Comparison of ENCODE assay signal across 12 cellular contexts in genomic region chr2:109254174-109254904, GRCh38.
DNase-seq lines count a peak whose midpoint lies in the region; ATAC-seq, FAIRE-seq and TF ChIP-seq lines count a peak whose summit lies in the region.
"Had no signal": no experiment of that assay in that cellular context is flagged by ENCODE, and none has a peak within 500 bp of the region (broad histone marks: within the 10 kb centered on the region; RNA-seq: fewer than 3 reads in every experiment).

No MANE protein-coding gene starts in this region.

- no peaks in the 10 kb centered on the region; the same call in 1 of the 2 replicates for H3K79me2 ChIP-seq in GM12878 (ENCODE audit: control insufficient read depth, insufficient read depth, low read length)

- no peaks in the 10 kb centered on the region for H3K27me3 Mint-ChIP-seq in activated CD8-positive, alpha-beta T cell treated with anti-CD3 and anti-CD28 coated beads for 36 hours

- peak overlapping the region; percentile 18; the same call in 1 of the 2 replicates for H3K9ac ChIP-seq in GM12878 (ENCODE audit: control insufficient read depth, insufficient read depth, low read length)

- H3K36me3 ChIP-seq in GM06990 (ENCODE audit: control insufficient read depth, insufficient read depth, low read length) (no peaks in the 10 kb centered on the region), GM12878 (ENCODE audit: control insufficient read depth in 2 of 2, insufficient read depth in 2 of 2, low read length in 1 of 2) (no peaks in the 10 kb centered on the region)

- H3K4me1 Mint-ChIP-seq in activated CD8-positive, alpha-beta T cell treated with anti-CD3 and anti-CD28 coated beads for 36 hours (ENCODE audit: low read depth) = peaks cover 13% of the 10 kb centered on the region

- TF ChIP-seq EP300 in GM12878 (IDR thresholded peaks at IDR 0.05; ENCODE audit: borderline replicate concordance in 1 of 2, control insufficient read depth in 1 of 2, low read depth in 2 of 2, low read length in 2 of 2) = peak; percentile 23 to 27; a peak in 1 of 4 replicates

- no peaks in the 10 kb centered on the region for H3K9me3 ChIP-seq in GM12878 (replicated peaks; ENCODE audit: control insufficient read depth, insufficient read depth, low read length)

- peak overlapping the region; percentile 62 for H3K27ac ChIP-seq in GM12878 (ENCODE audit: control insufficient read depth, insufficient read depth)

- TF ChIP-seq POLR2A in GM12878 (IDR thresholded peaks at IDR 0.05; ENCODE audit: low read depth, low read length) = no peak

- RAD21 ChIA-PET in GM12878 (lab: Charles Lee; ENCODE audit: unreplicated experiment) = interaction anchor here (0.8 to 3.3 kb wide), 7 partner anchors 16 to 207 kb away, joined by 3 to 26 read pairs (median 3); no protein-coding TSS in a partner anchor

- in situ Hi-C loops in GM12878 (cut with MboI) = no loop called here

- intact Hi-C loops in GM12878 (cut with micrococcal nuclease; ENCODE audit: unreplicated experiment) = loop anchor here (1.0 to 5.0 kb wide), 2 partner anchors 36 to 258 kb away; no protein-coding TSS in a partner anchor
- intact Hi-C loops in activated CD8-positive, alpha-beta T cell treated with anti-CD3 and anti-CD28 coated beads for 36 hours (cut with micrococcal nuclease) = no loop called here

- no peaks in the 10 kb centered on the region for H3K36me3 Mint-ChIP-seq in activated CD8-positive, alpha-beta T cell treated with anti-CD3 and anti-CD28 coated beads for 36 hours (ENCODE audit: low read depth)

- DNase-seq in GM06990 (ENCODE audit: extremely low read depth, insufficient read length) = peak; percentile 34
- DNase-seq in GM12878 (ENCODE audit: low read depth, low spot score) = peak; percentile 94
- DNase-seq in activated CD8-positive, alpha-beta memory T cell treated with anti-CD3 and anti-CD28 coated beads, Interleukin-2, amount 50 U/mL, for 48 hours = no peak
- no peak for DNase-seq in NCI-H146 treated with DMSO at 0.1 percent for 48 hours (lab: John Stamatoyannopoulos, UW; ENCODE audit: unreplicated experiment)
- no peak for DNase-seq in hippocampal formation (lab: John Stamatoyannopoulos, UW)
- DNase-seq in activated CD8-positive, alpha-beta T cell treated with anti-CD3 and anti-CD28 coated beads for 36 hours = no peak
- DNase-seq: C1 segment of cervical spinal cord; NCI-H1436 treated with DMSO at 0.1 percent for 48 hours; stimulated activated CD4-positive, alpha-beta T cell treated with anti-CD3 and anti-CD28 coated beads, Interleukin-15, amount 100 ng/mL, for 24 hours had no signal

- H3K27me3 ChIP-seq in GM06990 (replicated peaks; ENCODE audit: control insufficient read depth, insufficient read depth, low read length) (no peaks in the 10 kb centered on the region), GM12878 (replicated peaks in 1 of 2; ENCODE audit: control insufficient read depth in 2 of 2, insufficient read depth in 2 of 2, low read length in 1 of 2) (no peaks in the 10 kb centered on the region)

- TF ChIP-seq CTCF in GM06990 (IDR thresholded peaks at IDR 0.05; ENCODE audit: insufficient read depth, low read length, poor library complexity, severe bottlenecking) (no peak), GM12878 (IDR thresholded peaks at IDR 0.05 in 2 of 3, conservative IDR thresholded peaks at IDR 0.05 in 1 of 3; ENCODE audit: control insufficient read depth in 2 of 3, extremely low read depth in 1 of 3, insufficient read depth in 1 of 3, low read depth in 3 of 3, low read length in 3 of 3) (no peak)
- TF ChIP-seq CTCF in activated CD8-positive, alpha-beta T cell treated with anti-CD3 and anti-CD28 coated beads for 36 hours (IDR thresholded peaks at IDR 0.05) = no peak

- H3K9me3 Mint-ChIP-seq in activated CD8-positive, alpha-beta T cell treated with anti-CD3 and anti-CD28 coated beads for 36 hours = no peaks in the 10 kb centered on the region
- H3K9me3 Mint-ChIP-seq: nephron had no signal

- H3K4me2 ChIP-seq in GM12878 (ENCODE audit: control insufficient read depth, insufficient read depth) = peak overlapping the region; percentile 50; the same call in 1 of the 2 replicates

- H3K4me3 ChIP-seq in GM06990 (replicated peaks; ENCODE audit: low read depth, low read length) = no peak overlapping the region
- H3K4me3 ChIP-seq in GM12878 = no peak overlapping the region

- no peak for TF ChIP-seq RAD21 in GM12878 (IDR thresholded peaks at IDR 0.05; ENCODE audit: insufficient read depth, low read depth, low read length)

- ATAC-seq in GM19043 (IDR thresholded peaks at IDR 0.05; ENCODE audit: low read depth, unreplicated experiment) (peak; percentile 69), HG03064 (IDR thresholded peaks at IDR 0.05; ENCODE audit: low read depth, unreplicated experiment) (peak; percentile 66), GM12878 (peak; percentile 84)
- ATAC-seq in activated CD8-positive, alpha-beta T cell treated with anti-CD3 and anti-CD28 coated beads for 36 hours = no peak

- no peak overlapping the region for H3K27ac Mint-ChIP-seq in activated CD8-positive, alpha-beta T cell treated with anti-CD3 and anti-CD28 coated beads for 36 hours

- no TSS peak for BruUV-seq in GM12878 (replicated peaks; lab: Mats Ljungman, UMichigan)

- SMC1A ChIA-PET in GM12878 (lab: Charles Lee; ENCODE audit: uncharacterized antibody, unreplicated experiment) = interaction anchor here (0.6 to 7.3 kb wide), 10 partner anchors 17 to 260 kb away, joined by 3 to 76 read pairs (median 4); no protein-coding TSS in a partner anchor

- CTCF ChIA-PET in GM12878 (lab: Yijun Ruan, JAX) = interaction anchor here (1.0 kb wide), 1 partner anchor 35 kb away, joined by 5 read pairs; no protein-coding TSS in a partner anchor
- CTCF ChIA-PET in activated CD8-positive, alpha-beta T cell treated with anti-CD3 and anti-CD28 coated beads for 36 hours (lab: Charles Lee) = interaction anchor here (0.5 kb wide), 1 partner anchor 86 kb away, joined by 3 read pairs; no protein-coding TSS in a partner anchor

- 36% methylated on average over 12 of the region's 12 CpGs for WGBS in GM12878 (ENCODE audit: insufficient coverage, insufficient replicate concordance, low lambda C conversion rate, missing lambda C conversion rate)

- POLR2A ChIA-PET in GM12878 (lab: Charles Lee) = interaction anchor here (1.6 kb wide), 1 partner anchor 28 kb away, joined by 5 read pairs; no protein-coding TSS in a partner anchor
- POLR2A ChIA-PET in activated CD8-positive, alpha-beta T cell treated with anti-CD3 and anti-CD28 coated beads for 36 hours (lab: Charles Lee) = interaction anchor here (0.7 kb wide), 1 partner anchor 172 kb away, joined by 3 read pairs; no protein-coding TSS in a partner anchor

- FAIRE-seq in GM12878 (lab: Jason Lieb, UNC) = peak; percentile 23

- H3K4me3 Mint-ChIP-seq in activated CD8-positive, alpha-beta T cell treated with anti-CD3 and anti-CD28 coated beads for 36 hours = no peak overlapping the region
- H3K4me3 Mint-ChIP-seq: nephron had no signal

- H3K4me1 ChIP-seq in GM12878 (ENCODE audit: control insufficient read depth, insufficient read depth, low read length) = peaks cover 29% of the 10 kb centered on the region

- no peaks in the 10 kb centered on the region for H4K20me1 ChIP-seq in GM12878 (ENCODE audit: control insufficient read depth, insufficient read depth)

- no peak overlapping the region; the same call in 1 of the 2 replicates for H2AFZ ChIP-seq in GM12878 (ENCODE audit: control insufficient read depth, low read depth, low read length)

TF ChIP-seq in GM12878, 131 proteins besides CTCF, POLR2A, EP300 and RAD21 (continues in another document):
- TF ChIP-seq BCLAF1 (IDR thresholded peaks at IDR 0.05) = no peak
- peak; percentile 85 for TF ChIP-seq ZNF217 (IDR thresholded peaks at IDR 0.05)

Comparison
In these comparisons a context has a peak if more than half of its experiments do, and no peak if none do; other contexts are left out.
1. DNase-seq: peak in GM06990 (single experiment) and GM12878 (single experiment); none in activated CD8-positive, alpha-beta memory T cell treated with anti-CD3 and anti-CD28 coated beads, Interleukin-2, amount 50 U/mL, for 48 hours (single experiment), NCI-H146 treated with DMSO at 0.1 percent for 48 hours (single experiment), hippocampal formation (0 of 2) and activated CD8-positive, alpha-beta T cell treated with anti-CD3 and anti-CD28 coated beads for 36 hours (single experiment).